1 cellular context compared by ENCODE assay signal in the genomic region with DNA sequence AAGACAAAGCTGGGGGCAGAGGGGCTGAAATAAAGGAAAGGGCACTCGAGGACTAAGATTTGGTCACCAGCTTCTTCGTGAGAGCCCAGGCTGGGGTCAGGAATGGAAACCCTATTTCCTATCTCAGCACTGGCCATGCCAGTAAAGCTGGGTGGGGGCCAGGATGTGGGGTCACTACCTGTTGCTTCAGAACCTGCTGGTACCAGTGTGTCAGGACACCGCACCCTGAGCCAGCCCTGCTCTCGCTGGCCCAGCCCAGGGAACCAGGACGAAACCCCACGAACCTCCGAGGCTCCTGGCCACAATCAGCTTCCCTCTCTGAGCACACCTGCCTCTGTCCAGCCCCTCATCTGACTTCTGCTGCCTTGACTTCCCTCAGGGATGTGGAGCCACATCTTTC.
TF ChIP-seq lines count a peak whose summit lies in the region.

No MANE protein-coding gene starts in this region.

TF ChIP-seq in H1, 55 proteins besides CTCF, POLR2A, EP300 and RAD21:
- no peak for TF ChIP-seq BRCA1 (IDR thresholded peaks at IDR 0.05; ENCODE audit: low read depth, low read length)
- TF ChIP-seq KDM1A (IDR thresholded peaks at IDR 0.05; ENCODE audit: borderline replicate concordance, low read length) = no peak
- no peak for TF ChIP-seq TAF1 (IDR thresholded peaks at IDR 0.05; ENCODE audit: low read depth, low read length)
- TF ChIP-seq NRF1 (IDR thresholded peaks at IDR 0.05; ENCODE audit: low read depth, low read length) = no peak
- TF ChIP-seq RNF2 (IDR thresholded peaks at IDR 0.05; ENCODE audit: borderline replicate concordance, low read depth, low read length, missing control alignments, poor library complexity, severe bottlenecking) = no peak
- TF ChIP-seq NANOG (IDR thresholded peaks at IDR 0.05; ENCODE audit: insufficient read depth, low read depth, low read length, poor library complexity, severe bottlenecking) = no peak
- no peak for TF ChIP-seq SIN3A (conservative IDR thresholded peaks at IDR 0.05 in 1 of 2, IDR thresholded peaks at IDR 0.05 in 1 of 2; ENCODE audit: low read depth in 1 of 2, low read length in 2 of 2)
- TF ChIP-seq PHF8 (conservative IDR thresholded peaks at IDR 0.05; ENCODE audit: low read depth, low read length) = no peak
- TF ChIP-seq HDAC2 (IDR thresholded peaks at IDR 0.05; ENCODE audit: borderline replicate concordance in 1 of 2, low read depth in 2 of 2, low read length in 2 of 2) = no peak
- no peak for TF ChIP-seq RBBP5 (IDR thresholded peaks at IDR 0.05; ENCODE audit: borderline replicate concordance, low read depth, low read length)
TF ChIP-seq in H1: peak in this region for 0.
